8 cellular contexts compared by ENCODE assay signal in genomic region chr18:34978953-34979608, GRCh38.
A peak's percentile ranks its signal among the peaks of the same experiment; 100 is the strongest.
DNase-seq lines count a peak whose midpoint lies in the region; ATAC-seq and TF ChIP-seq lines count a peak whose summit lies in the region.

No MANE protein-coding gene starts in this region.

- intact Hi-C loops in lower leg skin (cut with DNase I; ENCODE audit: low total_unique reads) = no loop called here

- H3K4me3 Mint-ChIP-seq in activated CD4-positive, alpha-beta memory T cell treated with anti-CD3 and anti-CD28 coated beads, Interleukin-2, amount 10 ng/mL, durations not matched to agents 7 days and 5 days = peak overlapping the region; percentile 76

- no peaks in the 10 kb centered on the region for H3K9me3 Mint-ChIP-seq in activated CD4-positive, alpha-beta memory T cell treated with anti-CD3 and anti-CD28 coated beads, Interleukin-2, amount 10 ng/mL, durations not matched to agents 7 days and 5 days

- no peak for TF ChIP-seq POLR2A in lower leg skin (IDR thresholded peaks at IDR 0.05)

- ATAC-seq in HG03378 (IDR thresholded peaks at IDR 0.05; ENCODE audit: unreplicated experiment) (peak; percentile 51), GM19467 (IDR thresholded peaks at IDR 0.05; ENCODE audit: unreplicated experiment) (no peak)

- 1% methylated on average over 9 of the region's 9 CpGs for WGBS in lower leg skin, 2 donors

- peaks cover 37% of the 10 kb centered on the region for H3K27me3 Mint-ChIP-seq in activated CD4-positive, alpha-beta memory T cell treated with anti-CD3 and anti-CD28 coated beads, Interleukin-2, amount 10 ng/mL, durations not matched to agents 7 days and 5 days

- CTCF ChIA-PET in activated CD4-positive, alpha-beta memory T cell treated with anti-CD3 and anti-CD28 coated beads, Interleukin-2, amount 10 ng/mL, durations not matched to agents 7 days and 5 days (lab: Charles Lee) = no interaction called here

- POLR2A ChIA-PET in activated CD4-positive, alpha-beta memory T cell treated with anti-CD3 and anti-CD28 coated beads, Interleukin-2, amount 10 ng/mL, durations not matched to agents 7 days and 5 days (lab: Charles Lee) = interaction anchor here (0.8 to 0.9 kb wide), 2 partner anchors 365 to 396 kb away, joined by 3 read pairs; partner anchors contain the start of gene ZNF24

- H3K4me3 ChIP-seq in lower leg skin (ENCODE audit: low read depth, poor library complexity, severe bottlenecking) = no peak overlapping the region

- H3K36me3 Mint-ChIP-seq in activated CD4-positive, alpha-beta memory T cell treated with anti-CD3 and anti-CD28 coated beads, Interleukin-2, amount 10 ng/mL, durations not matched to agents 7 days and 5 days (ENCODE audit: low read depth) = no peaks in the 10 kb centered on the region

- H3K4me1 Mint-ChIP-seq in activated CD4-positive, alpha-beta memory T cell treated with anti-CD3 and anti-CD28 coated beads, Interleukin-2, amount 10 ng/mL, durations not matched to agents 7 days and 5 days = peaks cover 24% of the 10 kb centered on the region

- H3K27ac Mint-ChIP-seq in activated CD4-positive, alpha-beta memory T cell treated with anti-CD3 and anti-CD28 coated beads, Interleukin-2, amount 10 ng/mL, durations not matched to agents 7 days and 5 days = peak overlapping the region; percentile 47

- peak; percentile 96 for DNase-seq in ELR (ENCODE audit: low read depth)
- DNase-seq in NCI-H748 (lab: John Stamatoyannopoulos, UW; ENCODE audit: unreplicated experiment) = peak; percentile 96
- DNase-seq in activated CD4-positive, alpha-beta memory T cell treated with anti-CD3 and anti-CD28 coated beads, Interleukin-2, amount 10 ng/mL, durations not matched to agents 7 days and 5 days = peak; percentile 54
- DNase-seq in ecto neural progenitor cell (ENCODE audit: low spot score) = peak; percentile 60
- DNase-seq in lower leg skin (ENCODE audit: low spot score in 2 of 2) = peak; percentile 76 to 89
- DNase-seq in stimulated activated CD4-positive, alpha-beta T cell treated with anti-CD3 and anti-CD28 coated beads, Interleukin-2, amount 100 ng/mL, for 48 hours = peak; percentile 40 to 51

- TF ChIP-seq CTCF in lower leg skin (IDR thresholded peaks at IDR 0.05) = no peak

Comparison
In these comparisons a context has a peak if more than half of its experiments do, and no peak if none do; other contexts are left out.
1. DNase-seq: peak in every context shown above with its lines; median percentile 96 in ELR; 96 in NCI-H748; 82 in lower leg skin; 60 in ecto neural progenitor cell; 54 in activated CD4-positive, alpha-beta memory T cell treated with anti-CD3 and anti-CD28 coated beads, Interleukin-2, amount 10 ng/mL, durations not matched to agents 7 days and 5 days; 46 in stimulated activated CD4-positive, alpha-beta T cell treated with anti-CD3 and anti-CD28 coated beads, Interleukin-2, amount 100 ng/mL, for 48 hours.